Comparison of ENCODE assay signal across 27 cellular contexts in the genomic region with DNA sequence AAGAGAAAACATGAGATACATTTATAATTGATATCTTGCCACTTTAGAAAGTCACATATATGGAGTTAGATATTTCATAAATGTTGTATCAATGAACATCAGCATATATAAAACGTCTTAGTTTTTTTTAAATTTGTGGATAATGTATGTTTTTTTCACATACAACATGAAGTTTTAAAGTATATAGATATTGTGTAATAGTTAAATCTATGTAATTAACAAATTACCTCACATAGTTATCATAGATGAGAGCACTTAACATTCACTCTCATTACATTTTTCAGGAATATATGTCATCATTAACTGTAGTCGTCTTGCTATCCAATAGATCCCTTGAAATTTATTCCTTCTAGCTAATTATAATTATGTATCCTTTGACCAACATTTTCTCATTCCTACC.
DNase-seq lines count a peak whose midpoint lies in the region; ATAC-seq, FAIRE-seq and TF ChIP-seq lines count a peak whose summit lies in the region.
"Had no signal": no experiment of that assay in that cellular context is flagged by ENCODE, and none has a peak within 500 bp of the region (broad histone marks: within the 10 kb centered on the region; RNA-seq: fewer than 3 reads in every experiment).

No MANE protein-coding gene starts in this region.

- WGBS in IMR-90 (ENCODE audit: extremely low coverage in 2 of 2, insufficient read length in 1 of 2), 2 experiments = no CpG with 5 or more reads among the region's 2 CpGs

- no peak for TF ChIP-seq RAD21 in IMR-90 (IDR thresholded peaks at IDR 0.05; ENCODE audit: low read length)

- BruUV-seq in IMR-90 (replicated peaks; lab: Mats Ljungman, UMichigan) = no TSS peak

- H2BK120ac ChIP-seq in IMR-90 (ENCODE audit: low read depth, low read length) = no peak overlapping the region

- no peak overlapping the region for H3K27ac ChIP-seq in IMR-90 (ENCODE audit: insufficient read depth, low read length)
- H3K27ac ChIP-seq in kidney (ENCODE audit: low read depth in 2 of 2, low read length in 2 of 2) = no peak overlapping the region
- no peak overlapping the region for H3K27ac ChIP-seq in upper lobe of right lung
- H3K27ac ChIP-seq: BLaER1 had no signal

- dilution Hi-C loops in IMR-90 (cut with HindIII; ENCODE audit: low sequenced_read_pairs, unreplicated experiment) = no loop called here

- H2AK5ac ChIP-seq in IMR-90 (ENCODE audit: low read depth, low read length) = no peak overlapping the region

- TF ChIP-seq CTCF in IMR-90 (conservative IDR thresholded peaks at IDR 0.05; ENCODE audit: low read depth, low read length) = no peak
- TF ChIP-seq CTCF in kidney (IDR thresholded peaks at IDR 0.05; ENCODE audit: borderline replicate concordance, extremely low read depth, insufficient read depth) = no peak
- no peak for TF ChIP-seq CTCF in upper lobe of right lung (IDR thresholded peaks at IDR 0.05)

- H2BK20ac ChIP-seq in IMR-90 (ENCODE audit: low read depth, low read length) = no peak overlapping the region

- FAIRE-seq in TTC549 (lab: Jason Lieb, UNC) = peak; percentile 84
- FAIRE-seq in endometrium (lab: Jason Lieb, UNC) = peak; percentile 18
- peak; percentile 47 for FAIRE-seq in kidney (lab: Jason Lieb, UNC)
- FAIRE-seq: A204.1, GM12878, GM12892, GM18507 had no signal

- H3K18ac ChIP-seq in IMR-90 (ENCODE audit: low read depth, low read length) = no peak overlapping the region

- TF ChIP-seq POLR2A in IMR-90 (IDR thresholded peaks at IDR 0.05; ENCODE audit: low read depth, low read length) = no peak

- no peak overlapping the region for H3K14ac ChIP-seq in IMR-90 (replicated peaks; ENCODE audit: low read depth, low read length)

- H3K9me3 ChIP-seq in IMR-90 (ENCODE audit: control insufficient read depth, insufficient read depth, low read length) = no peaks in the 10 kb centered on the region
- no peaks in the 10 kb centered on the region for H3K9me3 ChIP-seq in kidney (ENCODE audit: control insufficient read depth in 1 of 2, low read length in 2 of 2)
- H3K9me3 ChIP-seq in upper lobe of right lung = no peaks in the 10 kb centered on the region
- H3K9me3 ChIP-seq: BE2C had no signal

- in situ Hi-C loops in IMR-90 (cut with MboI; ENCODE audit: low sequenced_read_pairs) = no loop called here

- H2BK15ac ChIP-seq in IMR-90 (ENCODE audit: low read depth, low read length) = no peak overlapping the region

- ATAC-seq in IMR-90 (ENCODE audit: low read depth) (no peak), GM18861 (IDR thresholded peaks at IDR 0.05; ENCODE audit: unreplicated experiment) (no peak), upper lobe of right lung (no peak)
- ATAC-seq: GM12878 had no signal

- H3K4ac ChIP-seq in IMR-90 (ENCODE audit: low read depth, low read length) = no peak overlapping the region

- H3K9ac ChIP-seq in IMR-90 (ENCODE audit: low read depth, low read length) = no peak overlapping the region
- no peak overlapping the region for H3K9ac ChIP-seq in kidney (ENCODE audit: low read length in 2 of 2)
- H3K9ac ChIP-seq: BLaER1 had no signal

- no peak overlapping the region for H3K4me2 ChIP-seq in IMR-90 (ENCODE audit: low read depth, low read length)
- H3K4me2 ChIP-seq: BLaER1 had no signal

- intact Hi-C loops in IMR-90 (cut with micrococcal nuclease) = no loop called here
- intact Hi-C loops in kidney (cut with DNase I) = no loop called here
- intact Hi-C loops in upper lobe of right lung (cut with DNase I) = no loop called here

- POLR2A ChIA-PET in IMR-90 (lab: Charles Lee; ENCODE audit: unreplicated experiment) = no interaction called here

- no peak overlapping the region for H2AK9ac ChIP-seq in IMR-90 (replicated peaks; ENCODE audit: low read depth, low read length, poor library complexity)

- no peak overlapping the region for H2AFZ ChIP-seq in IMR-90 (replicated peaks; ENCODE audit: low read length, poor library complexity)

- no peak overlapping the region for H3K23ac ChIP-seq in IMR-90 (ENCODE audit: low read depth, low read length)

- no peaks in the 10 kb centered on the region for H3K27me3 ChIP-seq in IMR-90 (ENCODE audit: control insufficient read depth, insufficient read depth, low read length)
- H3K27me3 ChIP-seq in upper lobe of right lung = no peaks in the 10 kb centered on the region
- H3K27me3 ChIP-seq: BE2C, BLaER1 had no signal

- no peak overlapping the region for H4K5ac ChIP-seq in IMR-90 (ENCODE audit: low read depth, low read length)

- H2BK5ac ChIP-seq in IMR-90 (ENCODE audit: low read depth, low read length, poor library complexity, severe bottlenecking) = no peak overlapping the region

- H3K79me1 ChIP-seq in IMR-90 (ENCODE audit: low read depth in 1 of 2, low read length in 2 of 2) = no peaks in the 10 kb centered on the region

- H3K4me1 ChIP-seq in IMR-90 (ENCODE audit: control insufficient read depth, insufficient read depth, low read length) (no peaks in the 10 kb centered on the region), kidney (ENCODE audit: control insufficient read depth in 1 of 2, insufficient read depth in 1 of 2, low read depth in 1 of 2, low read length in 2 of 2) (no peaks in the 10 kb centered on the region), upper lobe of right lung (no peaks in the 10 kb centered on the region)
- H3K4me1 ChIP-seq: BLaER1 had no signal

- CTCF ChIA-PET in IMR-90 (lab: Yijun Ruan, JAX) = no interaction called here

- no peak overlapping the region for H4K91ac ChIP-seq in IMR-90 (ENCODE audit: insufficient read depth, low read depth, low read length)

- no peak overlapping the region for H3K4me3 ChIP-seq in IMR-90 (ENCODE audit: insufficient read depth, low read depth, low read length)
- H3K4me3 ChIP-seq in kidney (ENCODE audit: low read length in 2 of 2) = no peak overlapping the region
- H3K4me3 ChIP-seq in upper lobe of right lung = no peak overlapping the region
- H3K4me3 ChIP-seq: BLaER1, GM12878 had no signal

- no peaks in the 10 kb centered on the region for H3K36me3 ChIP-seq in IMR-90 (ENCODE audit: control insufficient read depth, insufficient read depth, low read length)
- no peaks in the 10 kb centered on the region for H3K36me3 ChIP-seq in kidney (ENCODE audit: control insufficient read depth in 1 of 2, insufficient read depth in 2 of 2, low read length in 2 of 2)
- no peaks in the 10 kb centered on the region for H3K36me3 ChIP-seq in upper lobe of right lung
- H3K36me3 ChIP-seq: BE2C, BLaER1 had no signal

- DNase-seq in IMR-90 = no peak
- no peak for DNase-seq in kidney
- DNase-seq in iPS-NIHi11 (ENCODE audit: low spot score) = no peak
- no peak for DNase-seq in upper lobe of right lung
- DNase-seq: 8988T; ACHN; BE2C; C1 segment of cervical spinal cord; CD4-positive, alpha-beta memory T cell; CD4-positive, CD25-positive, alpha-beta regulatory T cell; CD8-positive, alpha-beta memory T cell; COR-L47; DMS 273 treated with DMSO at 0.1 percent for 48 hours; DMS153; DMS53; DMS79; DND-41; EL; GDM1 had no signal

- no peaks in the 10 kb centered on the region for H4K20me1 ChIP-seq in IMR-90 (ENCODE audit: insufficient read depth, low read length)
- H4K20me1 ChIP-seq: BLaER1 had no signal

- H3K56ac ChIP-seq in IMR-90 (ENCODE audit: extremely low read depth, insufficient read depth, low read length) = no peak overlapping the region

- no peak overlapping the region for H4K8ac ChIP-seq in IMR-90 (ENCODE audit: low read depth in 2 of 2, low read length in 2 of 2)

- H3K9me1 ChIP-seq in IMR-90 (ENCODE audit: insufficient read depth, low read length) = no peaks in the 10 kb centered on the region

TF ChIP-seq in IMR-90, 13 proteins besides CTCF, POLR2A, EP300 and RAD21:
- TF ChIP-seq CEBPB (IDR thresholded peaks at IDR 0.05; ENCODE audit: low read depth, low read length) (peak; percentile 54; the same call in 1 of the 2 replicates), BHLHE40 (IDR thresholded peaks at IDR 0.05; ENCODE audit: low read depth, low read length) (no peak)
